Comparison of ENCODE assay signal across 13 cellular contexts in genomic region chr3:4340077-4340410, GRCh38.
"Had no signal": no experiment of that assay in that cellular context is flagged by ENCODE, and none has a peak within 500 bp of the region (broad histone marks: within the 10 kb centered on the region; RNA-seq: fewer than 3 reads in every experiment).

No MANE protein-coding gene starts in this region.

- H3K27me3 ChIP-seq: brain microvascular endothelial cell, heart right ventricle, transverse colon had no signal

- H3K27ac ChIP-seq: brain microvascular endothelial cell, parathyroid adenoma had no signal

- H3K4me1 ChIP-seq: parathyroid adenoma had no signal

- H3K4me3 ChIP-seq: heart right ventricle, transverse colon had no signal

- H3K4me3 Mint-ChIP-seq: stimulated activated naive CD8-positive, alpha-beta T cell treated with anti-CD3 and anti-CD28 coated beads, Interleukin-15, Interleukin-2, amounts not matched to agents 100 ng/mL and 50 ng/mL, for 24 hours had no signal

- H3K36me3 ChIP-seq: brain microvascular endothelial cell, heart right ventricle, transverse colon had no signal

- H3K27me3 Mint-ChIP-seq: stimulated activated naive CD8-positive, alpha-beta T cell treated with anti-CD3 and anti-CD28 coated beads, Interleukin-15, Interleukin-2, amounts not matched to agents 100 ng/mL and 50 ng/mL, for 24 hours had no signal

- H3K9me3 Mint-ChIP-seq: stimulated activated naive CD8-positive, alpha-beta T cell treated with anti-CD3 and anti-CD28 coated beads, Interleukin-15, Interleukin-2, amounts not matched to agents 100 ng/mL and 50 ng/mL, for 24 hours had no signal

- H3K9me3 ChIP-seq: heart right ventricle, transverse colon had no signal

- DNase-seq: activated CD4-positive, alpha-beta T cell treated with anti-CD3 and anti-CD28 coated beads, Interleukin-2, amount 50 U/mL, for 4 hours; activated CD4-positive, CD25-positive, alpha-beta regulatory T cell treated with anti-CD3 and anti-CD28 coated beads, Interleukin-2, amount 50 U/mL, for 72 hours; activated naive CD4-positive, alpha-beta T cell treated with anti-CD3 and anti-CD28 coated beads, Interleukin-2, amount 50 U/mL, for 16 hours; activated T-cell treated with anti-CD3 and anti-CD28 coated beads, Interleukin-2, amount 50 U/mL, for 1 hour; brain microvascular endothelial cell; effector CD4-positive, alpha-beta T cell; heart right ventricle; islet precursor cell; mesendoderm; stimulated activated CD4-positive, alpha-beta T cell treated with anti-CD3 and anti-CD28 coated beads, Interleukin-4, amount 100 ng/mL, for 1 hour; transverse colon had no signal
